In the genomic region with DNA sequence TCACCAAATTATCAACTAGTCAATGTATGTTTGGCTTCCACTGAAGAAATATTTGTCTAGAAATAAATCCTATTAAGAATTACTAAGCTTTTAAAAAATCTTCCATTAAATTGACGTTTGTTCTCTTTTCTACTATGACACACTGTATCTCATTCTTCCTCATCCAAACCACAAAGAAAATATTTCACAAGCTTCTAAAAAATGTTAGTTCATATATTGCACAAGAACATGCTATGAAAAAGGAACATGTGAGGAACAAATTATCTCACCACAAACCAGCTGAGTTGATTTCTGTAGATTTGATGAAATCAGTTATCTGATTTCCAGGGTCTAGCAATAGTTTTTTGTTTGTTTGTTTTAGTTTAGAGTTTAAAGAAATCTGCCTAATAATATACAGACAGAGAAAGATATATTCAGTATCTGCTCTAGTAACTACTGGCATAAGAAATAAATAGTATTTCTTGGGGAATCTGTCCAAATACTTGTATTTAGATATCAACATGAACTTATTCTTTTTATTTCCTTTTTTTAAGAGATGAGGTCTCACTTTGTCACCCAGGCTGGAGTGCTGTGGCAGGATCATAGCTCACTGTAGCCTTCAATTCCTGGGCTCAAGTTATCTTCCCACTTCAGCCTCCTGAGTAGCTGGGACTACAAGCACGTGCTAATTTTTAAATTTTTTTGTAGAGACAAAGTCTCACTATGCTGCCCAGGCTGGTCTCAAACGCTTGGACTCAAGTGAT, we compare ENCODE assay signal across 10 cellular contexts.
DNase-seq lines count a peak whose midpoint lies in the region; ATAC-seq and TF ChIP-seq lines count a peak whose summit lies in the region.
"Had no signal": no experiment of that assay in that cellular context is flagged by ENCODE, and none has a peak within 500 bp of the region (broad histone marks: within the 10 kb centered on the region; RNA-seq: fewer than 3 reads in every experiment).

No MANE protein-coding gene starts in this region.

- WGBS in adrenal gland, 4 donors, result 30 to 61% (median 35%) methylated on average over 2 to 3 of the region's 3 CpGs
- WGBS in hepatocyte (ENCODE audit: low lambda C conversion rate, missing lambda C conversion rate), result 63% methylated on average over 3 of the region's 3 CpGs
- WGBS in thyroid gland, 2 donors, result 55 to 59% methylated on average over 3 of the region's 3 CpGs

- H2AFZ ChIP-seq in hepatocyte, result no peak overlapping the region

- peak; percentile 76 to 81 for ATAC-seq in activated CD4-positive, CD25-positive, alpha-beta regulatory T cell treated with anti-CD3 and anti-CD28 coated beads, Interleukin-2, amount 50 U/mL, for 24 hours
- ATAC-seq in GM21717 (IDR thresholded peaks at IDR 0.05; ENCODE audit: unreplicated experiment) (no peak), HG03521 (IDR thresholded peaks at IDR 0.05; ENCODE audit: unreplicated experiment) (no peak)
- ATAC-seq: left lobe of liver had no signal

- TF ChIP-seq POLR2A in adrenal gland (IDR thresholded peaks at IDR 0.05) (no peak), thyroid gland (IDR thresholded peaks at IDR 0.05) (no peak)

- H3K36me3 ChIP-seq in adrenal gland (replicated peaks in 1 of 2) (no peaks in the 10 kb centered on the region), hepatocyte (replicated peaks; ENCODE audit: insufficient read depth, low read depth) (no peaks in the 10 kb centered on the region), thyroid gland (no peaks in the 10 kb centered on the region)

- H3K9me3 ChIP-seq in adrenal gland (replicated peaks in 1 of 3) (no peaks in the 10 kb centered on the region), hepatocyte (ENCODE audit: low read depth) (no peaks in the 10 kb centered on the region), thyroid gland (no peaks in the 10 kb centered on the region)

- peak overlapping the region in 3 of 5 donors; percentile 8 to 78 (median 70) for H3K27ac ChIP-seq in adrenal gland
- peak overlapping the region; percentile 33 for H3K27ac ChIP-seq in hepatocyte
- H3K27ac ChIP-seq in thyroid gland, result peak overlapping the region; percentile 11 to 34 (median 24)

- H3K9me2 ChIP-seq in hepatocyte (replicated peaks; ENCODE audit: insufficient read depth), result no peaks in the 10 kb centered on the region

- H3K27me3 ChIP-seq in adrenal gland, result no peaks in the 10 kb centered on the region
- no peaks in the 10 kb centered on the region for H3K27me3 ChIP-seq in hepatocyte
- H3K27me3 ChIP-seq in thyroid gland, result no peaks in the 10 kb centered on the region

- H3K4me2 ChIP-seq in hepatocyte, result no peak overlapping the region

- TF ChIP-seq CTCF in adrenal gland (IDR thresholded peaks at IDR 0.05) (no peak), hepatocyte (IDR thresholded peaks at IDR 0.05; ENCODE audit: poor library complexity) (no peak), thyroid gland (IDR thresholded peaks at IDR 0.05) (no peak)

- DNase-seq in activated CD4-positive, CD25-positive, alpha-beta regulatory T cell treated with anti-CD3 and anti-CD28 coated beads, Interleukin-2, amount 50 U/mL, for 72 hours, result no peak
- DNase-seq in adrenal gland (no peak), hepatocyte (ENCODE audit: low spot score) (no peak), thyroid gland (no peak), COR-L47 (lab: John Stamatoyannopoulos, UW) (no peak)
- DNase-seq: NCI-H2029 treated with DMSO at 0.1 percent for 48 hours had no signal

- H3K4me1 ChIP-seq in adrenal gland (replicated peaks in 1 of 2), result peaks cover 3 to 47% of the 10 kb centered on the region in 2 donors
- peaks cover 6% of the 10 kb centered on the region for H3K4me1 ChIP-seq in hepatocyte (ENCODE audit: insufficient read depth)
- no peaks in the 10 kb centered on the region for H3K4me1 ChIP-seq in thyroid gland

- H3K79me2 ChIP-seq in hepatocyte, result no peaks in the 10 kb centered on the region

- no peaks in the 10 kb centered on the region for H4K20me1 ChIP-seq in hepatocyte (ENCODE audit: insufficient read depth, poor library complexity, severe bottlenecking)

- H3K4me3 ChIP-seq in adrenal gland (peak overlapping the region in 1 of 4 donors; percentile 12), hepatocyte (no peak overlapping the region), thyroid gland (replicated peaks in 1 of 3) (no peak overlapping the region)

- intact Hi-C loops in adrenal gland (cut with DNase I), result no loop called here
- intact Hi-C loops in thyroid gland (cut with DNase I), result no loop called here

Comparison
In these comparisons a context has a peak if more than half of its experiments do, and no peak if none do; other contexts are left out.
1. ATAC-seq: peak in activated CD4-positive, CD25-positive, alpha-beta regulatory T cell treated with anti-CD3 and anti-CD28 coated beads, Interleukin-2, amount 50 U/mL, for 24 hours (2 of 2); none in GM21717 (single experiment) and HG03521 (single experiment).
2. Peak in every context shown above with its lines, with median percentiles within 50 percentile points of each other: H3K27ac ChIP-seq.